ENCODE assay signal across 18 cellular contexts in genomic region chr3:111944377-111944776, GRCh38. TPM values are rescaled to one million over a fixed set of nuclear protein-coding genes. Genes with fewer than 3 reads are reported as not detected.
DNase-seq lines count a peak whose midpoint lies in the region; ATAC-seq, FAIRE-seq and TF ChIP-seq lines count a peak whose summit lies in the region.
"Had no signal": no experiment of that assay in that cellular context is flagged by ENCODE, and none has a peak within 500 bp of the region (broad histone marks: within the 10 kb centered on the region; RNA-seq: fewer than 3 reads in every experiment).

No MANE protein-coding gene starts in this region.

- FAIRE-seq in bronchial epithelial cell (lab: Jason Lieb, UNC) (no peak), frontal cortex (lab: Jason Lieb, UNC) (peak; percentile 19)

- ATAC-seq in GM18907 (IDR thresholded peaks at IDR 0.05; ENCODE audit: unreplicated experiment): no peak

- no peak for TF ChIP-seq CTCF in bronchial epithelial cell (IDR thresholded peaks at IDR 0.05; ENCODE audit: insufficient read depth, low read length, severe bottlenecking)

- H3K4me3 ChIP-seq in bronchial epithelial cell (ENCODE audit: low read depth, low read length): no peak overlapping the region
- H3K4me3 ChIP-seq: Peyer's patch had no signal

- peak; percentile 40 for DNase-seq in EH (ENCODE audit: low read depth)
- peak; percentile 22 for DNase-seq in M059J (ENCODE audit: low read depth)
- peak; percentile 60 for DNase-seq in bronchial epithelial cell (ENCODE audit: low read depth)
- no peak for DNase-seq in frontal cortex (ENCODE audit: low spot score in 2 of 2)
- DNase-seq in cortex of kidney (lab: John Stamatoyannopoulos, UW): no peak
- no peak for DNase-seq in NCI-H2196 treated with DMSO at 0.1 percent for 48 hours (lab: John Stamatoyannopoulos, UW; ENCODE audit: unreplicated experiment)
- no peak for DNase-seq in foreskin melanocyte
- DNase-seq: CD4-positive, alpha-beta memory T cell; DMS79; H9; NCI-H1105 treated with DMSO at 0.1 percent for 48 hours; NCI-H187; NCI-H446 treated with DMSO at 0.1 percent for 48 hours; NCI-H774; Peyer's patch; SIG-M5 had no signal

- H3K36me3 ChIP-seq in bronchial epithelial cell (ENCODE audit: control insufficient read depth, insufficient read depth, low read length): peaks cover 15% of the 10 kb centered on the region
- H3K36me3 ChIP-seq: Peyer's patch had no signal

- H3K27me3 ChIP-seq in bronchial epithelial cell (ENCODE audit: control insufficient read depth, insufficient read depth, low read length): no peaks in the 10 kb centered on the region
- H3K27me3 ChIP-seq: Peyer's patch had no signal

RNA-seq across cellular contexts. Expression of gene ABHD10, which starts 34.4 kb away (rescaled TPM):
- total RNA-seq in M059J (2014; rRNA removed; shearing (Covaris generic)): 43.9 and 71.9 TPM in 2 replicates
- total RNA-seq in bronchial epithelial cell: 22.6 and 28.9 TPM in 2 replicates
- 85.6 TPM for total RNA-seq in frontal cortex

RNA-seq across cellular contexts. Expression of gene TAGLN3, which starts 54.3 kb away (rescaled TPM):
- total RNA-seq in M059J (2014; rRNA removed; shearing (Covaris generic)): 1.6 and 3.2 TPM in 2 replicates
- total RNA-seq in bronchial epithelial cell (0.77 and 1.8 TPM in 2 replicates), frontal cortex (174 TPM)
- total RNA-seq: B cell; CD4-positive, alpha-beta memory T cell had no signal

Comparison
In these comparisons a context has a peak if more than half of its experiments do, and no peak if none do; other contexts are left out.
1. DNase-seq: peak in EH (single experiment), M059J (single experiment) and bronchial epithelial cell (single experiment); none in frontal cortex (0 of 2), cortex of kidney (single experiment), NCI-H2196 treated with DMSO at 0.1 percent for 48 hours (single experiment) and foreskin melanocyte (single experiment).
2. RNA of gene TAGLN3, which starts 54.3 kb away (total RNA-seq): 174 TPM in frontal cortex (single experiment); 1.6 to 3.2 TPM in M059J and 0.77 to 1.8 TPM in bronchial epithelial cell; every median in the first group is over 10 times any median in the second.